ENCODE assay signal across 8 cellular contexts in genomic region chr19:1416014-1416841, GRCh38. TPM values are rescaled to one million over a fixed set of nuclear protein-coding genes. Genes with fewer than 3 reads are reported as not detected.
DNase-seq lines count a peak whose midpoint lies in the region; ATAC-seq, FAIRE-seq and TF ChIP-seq lines count a peak whose summit lies in the region.

No MANE protein-coding gene starts in this region.

- H2AFZ ChIP-seq in endothelial cell of umbilical vein (ENCODE audit: low read depth, low read length), result no peak overlapping the region

- H3K9me1 ChIP-seq in endothelial cell of umbilical vein (replicated peaks; ENCODE audit: control insufficient read depth, extremely low read depth, insufficient read depth, low read length), result no peaks in the 10 kb centered on the region

- H3K9me3 Mint-ChIP-seq in natural killer cell treated with Interleukin-12 subunit alpha and Interleukin-12 subunit beta and Interleukin-15 and Interleukin-18, amount 100 ng/mL, for 72 hours, result no peaks in the 10 kb centered on the region

- peaks cover 8 to 36% of the 10 kb centered on the region in 2 experiments for H3K36me3 ChIP-seq in endothelial cell of umbilical vein (ENCODE audit: control insufficient read depth in 2 of 2, extremely low read depth in 1 of 2, insufficient read depth in 2 of 2, low read length in 2 of 2)

- DNase-seq in RWPE1 (ENCODE audit: low spot score), result no peak
- DNase-seq in endothelial cell of umbilical vein (ENCODE audit: low read depth, low spot score), result no peak
- DNase-seq in natural killer cell treated with Interleukin-12 subunit alpha and Interleukin-12 subunit beta and Interleukin-15 and Interleukin-18, amount 100 ng/mL, for 72 hours (ENCODE audit: low spot score), result no peak
- DNase-seq in 8988T, result no peak
- DNase-seq in NCI-H1417 treated with DMSO at 0.1 percent for 48 hours (lab: John Stamatoyannopoulos, UW), result no peak
- no peak for DNase-seq in middle frontal gyrus (ENCODE audit: extremely low spot score, low spot score)
- no peak for DNase-seq in putamen (ENCODE audit: low spot score)

- peaks cover 19% of the 10 kb centered on the region for H3K4me1 ChIP-seq in endothelial cell of umbilical vein (ENCODE audit: control insufficient read depth, extremely low read depth, insufficient read depth, low read length)

- no peak for ATAC-seq in natural killer cell treated with Interleukin-12 subunit alpha and Interleukin-12 subunit beta and Interleukin-15 and Interleukin-18, amount 100 ng/mL, for 72 hours

- H4K20me1 ChIP-seq in endothelial cell of umbilical vein (replicated peaks; ENCODE audit: control insufficient read depth, extremely low read depth, insufficient read depth, low read length), result no peaks in the 10 kb centered on the region

- FAIRE-seq in endothelial cell of umbilical vein (lab: Jason Lieb, UNC), result no peak

- peaks cover 38 to 43% of the 10 kb centered on the region in 2 donors for H3K4me1 Mint-ChIP-seq in natural killer cell treated with Interleukin-12 subunit alpha and Interleukin-12 subunit beta and Interleukin-15 and Interleukin-18, amount 100 ng/mL, for 72 hours (ENCODE audit: low read depth in 2 of 2)

- H3K4me3 ChIP-seq in endothelial cell of umbilical vein (replicated peaks in 1 of 3; ENCODE audit: insufficient read depth in 1 of 3, low read depth in 1 of 3, low read length in 3 of 3), result no peak overlapping the region

- H3K36me3 Mint-ChIP-seq in natural killer cell treated with Interleukin-12 subunit alpha and Interleukin-12 subunit beta and Interleukin-15 and Interleukin-18, amount 100 ng/mL, for 72 hours, result peaks cover 5% of the 10 kb centered on the region

- TF ChIP-seq POLR2A in endothelial cell of umbilical vein (IDR thresholded peaks at IDR 0.05; ENCODE audit: low read depth, low read length), result no peak

- no peaks in the 10 kb centered on the region for H3K9me3 ChIP-seq in endothelial cell of umbilical vein (replicated peaks; ENCODE audit: control insufficient read depth, insufficient read depth, low read length)

- BruUV-seq in endothelial cell of umbilical vein (replicated peaks; lab: Mats Ljungman, UMichigan), result no TSS peak

- peaks cover 92% of the 10 kb centered on the region for H3K79me2 ChIP-seq in endothelial cell of umbilical vein (ENCODE audit: control insufficient read depth, insufficient read depth, low read length)

- TF ChIP-seq CTCF in 22Rv1 (IDR thresholded peaks at IDR 0.05) (no peak), RWPE1 (conservative IDR thresholded peaks at IDR 0.05; ENCODE audit: low read depth) (no peak), endothelial cell of umbilical vein (IDR thresholded peaks at IDR 0.05; ENCODE audit: extremely low read depth in 1 of 2, insufficient read depth in 1 of 2, low read depth in 1 of 2, low read length in 2 of 2) (no peak)

- H3K27me3 ChIP-seq in endothelial cell of umbilical vein (ENCODE audit: control insufficient read depth in 2 of 2, insufficient read depth in 2 of 2, low read length in 2 of 2), result no peaks in the 10 kb centered on the region

- no peaks in the 10 kb centered on the region for H3K27me3 Mint-ChIP-seq in natural killer cell treated with Interleukin-12 subunit alpha and Interleukin-12 subunit beta and Interleukin-15 and Interleukin-18, amount 100 ng/mL, for 72 hours

- peak overlapping the region; percentile 98 for H3K27ac ChIP-seq in 22Rv1
- peak overlapping the region; percentile 96 for H3K27ac ChIP-seq in RWPE1
- peak overlapping the region; percentile 71 for H3K27ac ChIP-seq in endothelial cell of umbilical vein (ENCODE audit: insufficient read depth, low read depth, low read length)

- intact Hi-C loops in endothelial cell of umbilical vein (cut with micrococcal nuclease), result no loop called here

- dilution Hi-C loops in endothelial cell of umbilical vein (cut with MboI; ENCODE audit: extremely low pct_ligation_motif_present, low sequenced_read_pairs), result no loop called here

- H3K9ac ChIP-seq in endothelial cell of umbilical vein (replicated peaks; ENCODE audit: extremely low read depth, insufficient read depth, low read length), result no peak overlapping the region

- peak overlapping the region; percentile 1 for H3K4me2 ChIP-seq in endothelial cell of umbilical vein (ENCODE audit: insufficient read depth, low read length)

- H3K27ac Mint-ChIP-seq in natural killer cell treated with Interleukin-12 subunit alpha and Interleukin-12 subunit beta and Interleukin-15 and Interleukin-18, amount 100 ng/mL, for 72 hours, result peak overlapping the region; percentile 43 to 90

- CTCF ChIA-PET in RWPE1 (lab: Yijun Ruan, JAX) (interaction anchor here (0.6 kb wide), 1 partner anchor 130 kb away, joined by 3 read pairs; no protein-coding TSS in a partner anchor), endothelial cell of umbilical vein (lab: Charles Lee) (interaction anchor here (1.0 kb wide), 1 partner anchor 137 kb away, joined by 3 read pairs; no protein-coding TSS in a partner anchor)

- POLR2A ChIA-PET in RWPE1 (lab: Yijun Ruan, JAX; ENCODE audit: low non-redundant PET), result interaction anchor here (0.8 kb wide), 1 partner anchor 45 kb away, joined by 3 read pairs; no protein-coding TSS in a partner anchor
- POLR2A ChIA-PET in endothelial cell of umbilical vein (lab: Charles Lee), result interaction anchor here (0.6 kb wide), 1 partner anchor 147 kb away, joined by 3 read pairs; the partner anchor contains the start of gene CIRBP

- no peak overlapping the region for H3K4me3 Mint-ChIP-seq in natural killer cell treated with Interleukin-12 subunit alpha and Interleukin-12 subunit beta and Interleukin-15 and Interleukin-18, amount 100 ng/mL, for 72 hours

TF ChIP-seq in endothelial cell of umbilical vein, 7 proteins besides CTCF, POLR2A, EP300 and RAD21:
- TF ChIP-seq MYC (IDR thresholded peaks at IDR 0.05; ENCODE audit: low read depth, low read length), result no peak

RNA-seq across cellular contexts. Expression of gene DAZAP1, which starts 8.8 kb away (rescaled TPM):
- 177 and 187 TPM in 2 replicates for total RNA-seq in endothelial cell of umbilical vein
- 50.1 and 51.5 TPM in 2 replicates for polyA plus RNA-seq in endothelial cell of umbilical vein
- polyA plus RNA-seq in endothelial cell of umbilical vein (2011; cell fraction: cytosol; rRNA removed), result 56.8 and 65.7 TPM in 2 replicates
- polyA plus RNA-seq in endothelial cell of umbilical vein (2011; cell fraction: nucleus; rRNA removed), result 116 and 136 TPM in 2 replicates
- 91.7 and 104 TPM in 2 replicates for polyA plus RNA-seq in endothelial cell of umbilical vein (2012)
- polyA minus RNA-seq in endothelial cell of umbilical vein, result 49.1 and 54.8 TPM in 2 replicates
- 45.0 TPM for polyA minus RNA-seq in endothelial cell of umbilical vein (2011; cell fraction: cytosol; rRNA and poly(A)+ RNA removed)
- polyA minus RNA-seq in endothelial cell of umbilical vein (2011; cell fraction: nucleus; rRNA and poly(A)+ RNA removed), result 41.7 and 45.9 TPM in 2 replicates
- 100 to 1,000 TPM; 233 to 282 TPM for total RNA-seq in natural killer cell treated with Interleukin-12 subunit alpha and Interleukin-12 subunit beta and Interleukin-15 and Interleukin-18, amount 100 ng/mL, for 72 hours

RNA-seq across cellular contexts. Expression of gene GAMT, which starts 14.9 kb away (rescaled TPM):
- 20.0 and 22.1 TPM in 2 replicates for total RNA-seq in endothelial cell of umbilical vein
- 36.9 and 46.8 TPM in 2 replicates for polyA plus RNA-seq in endothelial cell of umbilical vein
- polyA plus RNA-seq in endothelial cell of umbilical vein (2011; cell fraction: cytosol; rRNA removed), result 18.4 and 26.8 TPM in 2 replicates
- polyA plus RNA-seq in endothelial cell of umbilical vein (2011; cell fraction: nucleus; rRNA removed), result 10.2 and 11.8 TPM in 2 replicates
- polyA plus RNA-seq in endothelial cell of umbilical vein (2012), result 22.2 and 26.2 TPM in 2 replicates
- 14.3 and 21.7 TPM in 2 replicates for polyA minus RNA-seq in endothelial cell of umbilical vein
- 24.1 TPM for polyA minus RNA-seq in endothelial cell of umbilical vein (2011; cell fraction: cytosol; rRNA and poly(A)+ RNA removed)
- 2.8 and 4.5 TPM in 2 replicates for polyA minus RNA-seq in endothelial cell of umbilical vein (2011; cell fraction: nucleus; rRNA and poly(A)+ RNA removed)
- 10 to 100 TPM in 1 of 2 donors, 1 to 10 TPM in 1; 5.2 to 15.6 TPM for total RNA-seq in natural killer cell treated with Interleukin-12 subunit alpha and Interleukin-12 subunit beta and Interleukin-15 and Interleukin-18, amount 100 ng/mL, for 72 hours

RNA-seq across cellular contexts. Expression of gene RPS15, which starts 22.0 kb away (rescaled TPM):
- 1,260 and 1,287 TPM in 2 replicates for total RNA-seq in endothelial cell of umbilical vein
- polyA plus RNA-seq in endothelial cell of umbilical vein, result 2,646 and 3,270 TPM in 2 replicates
- polyA plus RNA-seq in endothelial cell of umbilical vein (2011; cell fraction: cytosol; rRNA removed), result 2,566 and 2,596 TPM in 2 replicates
- 642 and 652 TPM in 2 replicates for polyA plus RNA-seq in endothelial cell of umbilical vein (2011; cell fraction: nucleus; rRNA removed)
- 1,687 and 2,164 TPM in 2 replicates for polyA plus RNA-seq in endothelial cell of umbilical vein (2012)
- polyA minus RNA-seq in endothelial cell of umbilical vein, result 334 and 411 TPM in 2 replicates
- 1,670 TPM for polyA minus RNA-seq in endothelial cell of umbilical vein (2011; cell fraction: cytosol; rRNA and poly(A)+ RNA removed)
- 86.6 and 136 TPM in 2 replicates for polyA minus RNA-seq in endothelial cell of umbilical vein (2011; cell fraction: nucleus; rRNA and poly(A)+ RNA removed)
- total RNA-seq in natural killer cell treated with Interleukin-12 subunit alpha and Interleukin-12 subunit beta and Interleukin-15 and Interleukin-18, amount 100 ng/mL, for 72 hours, result 1,000 to 10,000 TPM in 1 of 2 donors, 100 to 1,000 TPM in 1; 757 to 1,081 TPM

RNA-seq across cellular contexts. Expression of gene NDUFS7, which starts 32.5 kb away (rescaled TPM):
- 95.8 and 101 TPM in 2 replicates for total RNA-seq in endothelial cell of umbilical vein
- polyA plus RNA-seq in endothelial cell of umbilical vein, result 224 and 352 TPM in 2 replicates
- 111 and 137 TPM in 2 replicates for polyA plus RNA-seq in endothelial cell of umbilical vein (2011; cell fraction: cytosol; rRNA removed)
- 63.3 and 66.9 TPM in 2 replicates for polyA plus RNA-seq in endothelial cell of umbilical vein (2011; cell fraction: nucleus; rRNA removed)
- 59.2 and 90.6 TPM in 2 replicates for polyA plus RNA-seq in endothelial cell of umbilical vein (2012)
- 31.8 and 37.6 TPM in 2 replicates for polyA minus RNA-seq in endothelial cell of umbilical vein
- polyA minus RNA-seq in endothelial cell of umbilical vein (2011; cell fraction: cytosol; rRNA and poly(A)+ RNA removed), result 142 TPM
- 14.0 and 19.4 TPM in 2 replicates for polyA minus RNA-seq in endothelial cell of umbilical vein (2011; cell fraction: nucleus; rRNA and poly(A)+ RNA removed)
- total RNA-seq in natural killer cell treated with Interleukin-12 subunit alpha and Interleukin-12 subunit beta and Interleukin-15 and Interleukin-18, amount 100 ng/mL, for 72 hours, result 10 to 100 TPM; 89.1 to 89.5 TPM

RNA-seq across cellular contexts. Expression of gene APC2, which starts 33.7 kb away (rescaled TPM):
- total RNA-seq in endothelial cell of umbilical vein, result 0.04 and 0.23 TPM in 2 replicates
- 0.01 and 0.05 TPM in 2 replicates for polyA plus RNA-seq in endothelial cell of umbilical vein
- polyA plus RNA-seq in endothelial cell of umbilical vein (2011; cell fraction: cytosol; rRNA removed), result 0.01 and 0.03 TPM in 2 replicates
- 0.10 and 0.12 TPM in 2 replicates for polyA plus RNA-seq in endothelial cell of umbilical vein (2011; cell fraction: nucleus; rRNA removed)
- 0.15 and 0.19 TPM in 2 replicates for polyA plus RNA-seq in endothelial cell of umbilical vein (2012)
- 0.04 TPM in 1 of 2 replicates, not detected in the other for polyA minus RNA-seq in endothelial cell of umbilical vein
- polyA minus RNA-seq in endothelial cell of umbilical vein (2011; cell fraction: cytosol; rRNA and poly(A)+ RNA removed), result 0.41 TPM
- polyA minus RNA-seq in endothelial cell of umbilical vein (2011; cell fraction: nucleus; rRNA and poly(A)+ RNA removed), result 0.19 and 0.24 TPM in 2 replicates
- total RNA-seq in natural killer cell treated with Interleukin-12 subunit alpha and Interleukin-12 subunit beta and Interleukin-15 and Interleukin-18, amount 100 ng/mL, for 72 hours, result under 1 TPM; 0.05 to 0.17 TPM
